Comparison of ENCODE assay signal across 26 cellular contexts in the genomic region with DNA sequence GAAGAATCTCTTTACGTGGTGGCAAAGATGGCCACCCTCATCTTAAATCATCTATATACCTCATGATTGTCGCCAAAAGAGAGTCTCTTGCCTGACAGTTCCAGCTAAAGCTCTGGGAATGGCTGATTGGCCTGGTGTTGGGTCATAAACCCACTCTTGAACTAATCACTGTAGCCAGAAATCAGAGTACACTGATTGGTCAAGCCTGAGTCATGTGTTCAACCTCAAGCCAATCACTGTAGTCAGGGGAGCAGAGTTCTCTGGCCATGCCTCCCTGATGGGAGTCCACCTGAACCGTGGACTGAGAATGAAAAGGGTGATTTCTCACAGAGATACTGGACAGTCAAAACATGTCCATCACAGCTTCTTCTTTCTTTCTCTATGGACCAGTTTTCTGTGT. TPM values are rescaled to one million over a fixed set of nuclear protein-coding genes. Genes with fewer than 3 reads are reported as not detected.
A peak's percentile ranks its signal among the peaks of the same experiment; 100 is the strongest.
DNase-seq lines count a peak whose midpoint lies in the region; TF ChIP-seq lines count a peak whose summit lies in the region.
"Had no signal": no experiment of that assay in that cellular context is flagged by ENCODE, and none has a peak within 500 bp of the region (broad histone marks: within the 10 kb centered on the region; RNA-seq: fewer than 3 reads in every experiment).

No MANE protein-coding gene starts in this region.

- no peaks in the 10 kb centered on the region for H3K9me3 ChIP-seq in osteoblast (ENCODE audit: low read depth, low read length)
- H3K9me3 ChIP-seq in esophagus muscularis mucosa: no peaks in the 10 kb centered on the region
- H3K9me3 ChIP-seq: esophagus squamous epithelium, ovary, stomach had no signal

- no peaks in the 10 kb centered on the region for H3K79me2 ChIP-seq in osteoblast (ENCODE audit: insufficient read depth, low read length)

- peak overlapping the region; percentile 62 for H2AFZ ChIP-seq in osteoblast (ENCODE audit: low read length)

- H3K4me1 ChIP-seq in osteoblast (ENCODE audit: insufficient read depth, low read length) (peaks cover 15% of the 10 kb centered on the region), esophagus muscularis mucosa (peaks cover 0 to 5% (median 0%) of the 10 kb centered on the region in 4 donors)
- H3K4me1 ChIP-seq: esophagus squamous epithelium, stomach had no signal

- no peak overlapping the region for H3K4me2 ChIP-seq in osteoblast (ENCODE audit: insufficient read depth, low read length)

- H3K36me3 ChIP-seq in osteoblast (ENCODE audit: insufficient read depth, low read length) (no peaks in the 10 kb centered on the region), esophagus muscularis mucosa (no peaks in the 10 kb centered on the region)
- H3K36me3 ChIP-seq: esophagus squamous epithelium, ovary, stomach had no signal

- 79% methylated on average over 3 of the region's 3 CpGs for WGBS in esophagus muscularis mucosa

- no peaks in the 10 kb centered on the region for H3K27me3 ChIP-seq in osteoblast (ENCODE audit: insufficient read depth, low read length)
- H3K27me3 ChIP-seq in esophagus muscularis mucosa: no peaks in the 10 kb centered on the region
- H3K27me3 ChIP-seq: esophagus squamous epithelium, ovary, stomach had no signal

- TF ChIP-seq CTCF in osteoblast (IDR thresholded peaks at IDR 0.05; ENCODE audit: extremely low read depth, low read depth, low read length) (no peak), esophagus muscularis mucosa (IDR thresholded peaks at IDR 0.05) (no peak)

- no peak for TF ChIP-seq EP300 in esophagus muscularis mucosa (IDR thresholded peaks at IDR 0.05)

- H3K27ac ChIP-seq in osteoblast (ENCODE audit: low read depth, low read length): peak overlapping the region; percentile 88
- no peak overlapping the region for H3K27ac ChIP-seq in esophagus muscularis mucosa (replicated peaks in 1 of 4)
- H3K27ac ChIP-seq: esophagus squamous epithelium, ovary, stomach had no signal

- no peak for TF ChIP-seq POLR2A in esophagus muscularis mucosa (IDR thresholded peaks at IDR 0.05; ENCODE audit: low read depth)

- no peaks in the 10 kb centered on the region for H4K20me1 ChIP-seq in osteoblast (ENCODE audit: insufficient read depth, low read length)

- intact Hi-C loops in esophagus muscularis mucosa (cut with DNase I): no loop called here

- H3K4me3 ChIP-seq in osteoblast (ENCODE audit: insufficient read depth, low read length): no peak overlapping the region
- no peak overlapping the region for H3K4me3 ChIP-seq in esophagus muscularis mucosa
- H3K4me3 ChIP-seq: esophagus squamous epithelium, ovary, stomach had no signal

- DNase-seq in ELR (ENCODE audit: low read depth) (peak; percentile 23), RKO (ENCODE audit: low spot score) (peak; percentile 3), dermis blood vessel endothelial cell (peak; percentile 7), osteoblast (ENCODE audit: insufficient read length, low spot score, missing footprints) (no peak), NCI-H526 (lab: John Stamatoyannopoulos, UW) (no peak), amniotic stem cell (lab: John Stamatoyannopoulos, UW) (no peak), ecto neural progenitor cell (ENCODE audit: low spot score) (no peak), esophagus muscularis mucosa (ENCODE audit: extremely low spot score) (no peak)
- DNase-seq: activated CD4-positive, alpha-beta T cell treated with anti-CD3 and anti-CD28 coated beads for 48 hours; activated naive CD4-positive, alpha-beta T cell treated with anti-CD3 and anti-CD28 coated beads, Interleukin-2, amount 10 ng/mL, durations not matched to agents 7 days and 5 days; aorta; CD4-positive, alpha-beta T cell; effector memory CD4-positive, alpha-beta T cell; esophagus squamous epithelium; GF-D8; glutamatergic neuron; Kasumi-1; left colon; naive thymus-derived CD8-positive, alpha-beta T cell; NCI-H1048; NCI-H1930; NCI-H774; ovary; right cardiac atrium; SIG-M5; stomach had no signal

RNA-seq across cellular contexts. Expression of a gene that starts 45.8 kb away (rescaled TPM):
- total RNA-seq in dermis blood vessel endothelial cell: 299 and 565 TPM in 2 replicates
- 343 and 405 TPM in 2 replicates for total RNA-seq in osteoblast
- 10 to 100 TPM; 27.8 to 67.8 (median 48.8) TPM for total RNA-seq in esophagus muscularis mucosa

Comparison
In these comparisons a context has a peak if more than half of its experiments do, and no peak if none do; other contexts are left out.
1. DNase-seq: peak in ELR (single experiment), RKO (single experiment) and dermis blood vessel endothelial cell (single experiment); none in osteoblast (single experiment), NCI-H526 (0 of 2), amniotic stem cell (single experiment), ecto neural progenitor cell (single experiment) and esophagus muscularis mucosa (single experiment).